ENCODE assay signal across 8 cellular contexts in the genomic region with DNA sequence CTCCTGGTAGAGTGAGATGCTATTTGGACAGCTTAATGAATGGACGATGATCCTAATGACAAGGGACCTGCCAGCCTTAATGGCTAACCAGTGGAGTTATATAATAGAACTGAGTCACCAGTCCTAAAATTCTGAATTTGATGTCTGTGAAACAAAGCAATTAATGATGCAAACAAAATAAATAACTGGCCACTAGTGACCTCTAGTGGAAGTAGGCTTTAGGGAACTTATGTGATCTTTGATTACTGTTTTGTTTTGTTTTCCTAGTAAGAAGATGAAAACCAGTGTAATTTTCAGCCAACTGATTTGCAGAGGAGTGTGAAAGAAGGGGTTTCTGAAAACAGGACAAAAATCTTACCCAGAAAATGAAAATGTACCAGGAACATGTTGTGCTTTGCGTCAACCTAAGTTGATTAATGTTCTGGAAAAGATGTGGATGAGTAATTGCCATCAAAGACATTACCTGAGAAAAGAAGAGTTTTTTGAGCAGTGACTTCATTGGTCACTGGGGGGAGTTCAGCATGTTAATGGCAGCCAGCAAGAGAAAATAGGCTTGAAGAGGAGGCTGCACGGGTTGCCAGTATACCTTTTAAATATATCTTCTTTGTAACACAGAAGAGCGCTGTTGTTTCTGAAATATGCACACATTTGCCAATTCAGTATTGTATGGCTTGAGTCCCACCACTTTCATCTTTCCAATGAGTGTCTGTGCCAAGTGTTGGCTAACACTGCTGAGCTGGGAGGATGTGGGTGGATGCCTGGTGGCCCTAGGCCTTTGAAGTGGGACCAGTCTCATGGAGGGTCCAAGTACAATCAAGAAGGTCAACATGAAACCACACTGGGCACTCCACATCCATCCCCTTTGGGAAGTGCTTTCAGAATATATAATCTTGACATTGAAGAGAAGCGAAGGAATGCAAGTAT. TPM values are rescaled to one million over a fixed set of nuclear protein-coding genes. Genes with fewer than 3 reads are reported as not detected.
DNase-seq lines count a peak whose midpoint lies in the region; ATAC-seq and TF ChIP-seq lines count a peak whose summit lies in the region.

No MANE protein-coding gene starts in this region.

- DNase-seq in NCI-H1417 treated with DMSO at 0.1 percent for 48 hours (lab: John Stamatoyannopoulos, UW) (peak; percentile 14), adrenal gland (no peak), inferior parietal cortex (ENCODE audit: extremely low spot score) (peak; percentile 84), upper lobe of right lung (no peak), GM19238 (ENCODE audit: insufficient read length, low spot score) (no peak)

- H3K9me3 ChIP-seq in adrenal gland (replicated peaks in 1 of 3) (no peaks in the 10 kb centered on the region), upper lobe of right lung (no peaks in the 10 kb centered on the region)

- TF ChIP-seq CTCF in GM12874 (IDR thresholded peaks at IDR 0.05; ENCODE audit: insufficient read depth, low read depth, low read length): peak; percentile 41; the same call in 1 of the 2 replicates
- peak; percentile 52 to 76 (median 72) for TF ChIP-seq CTCF in adrenal gland (IDR thresholded peaks at IDR 0.05)
- TF ChIP-seq CTCF in upper lobe of right lung (IDR thresholded peaks at IDR 0.05): peak; percentile 68

- H3K4me3 ChIP-seq in adrenal gland (no peak overlapping the region), upper lobe of right lung (no peak overlapping the region)

- no peak for TF ChIP-seq POLR2A in adrenal gland (IDR thresholded peaks at IDR 0.05)

- peak; percentile 62 for ATAC-seq in upper lobe of right lung
- ATAC-seq in GM19328 (IDR thresholded peaks at IDR 0.05; ENCODE audit: unreplicated experiment): no peak
- no peak for ATAC-seq in GM21367 (IDR thresholded peaks at IDR 0.05; ENCODE audit: unreplicated experiment)

- peaks cover 5 to 14% of the 10 kb centered on the region in 2 donors for H3K4me1 ChIP-seq in adrenal gland (replicated peaks in 1 of 2)
- H3K4me1 ChIP-seq in upper lobe of right lung: no peaks in the 10 kb centered on the region

- WGBS in adrenal gland, 4 donors: 64 to 73% (median 72%) methylated on average over 5 of the region's 5 CpGs

- intact Hi-C loops in adrenal gland (cut with DNase I): loop anchor here (2.0 to 10.0 kb wide), 2 partner anchors 289 to 291 kb away; no protein-coding TSS in a partner anchor
- intact Hi-C loops in upper lobe of right lung (cut with DNase I): no loop called here

- no peaks in the 10 kb centered on the region for H3K27me3 ChIP-seq in adrenal gland
- H3K27me3 ChIP-seq in upper lobe of right lung: no peaks in the 10 kb centered on the region

- peak overlapping the region in 2 of 5 donors; percentile 53 to 65 for H3K27ac ChIP-seq in adrenal gland
- H3K27ac ChIP-seq in upper lobe of right lung: no peak overlapping the region

- H3K36me3 ChIP-seq in adrenal gland (replicated peaks in 1 of 2): no peaks in the 10 kb centered on the region
- no peaks in the 10 kb centered on the region for H3K36me3 ChIP-seq in upper lobe of right lung

RNA-seq across cellular contexts. Expression of a gene that starts 9.3 kb away (rescaled TPM):
- 100 to 1,000 TPM in 2 of 8 donors, 10 to 100 TPM in 6; 21.4 to 124 (median 86.5) TPM for total RNA-seq in adrenal gland
- 10 to 100 TPM; 25.8 to 33.2 (median 27.4) TPM for polyA plus RNA-seq in adrenal gland
- total RNA-seq in upper lobe of right lung: 139 TPM

RNA-seq across cellular contexts. Expression of a gene that starts 57.2 kb away (rescaled TPM):
- total RNA-seq in adrenal gland (10 to 100 TPM in 2 of 8 donors, 1 to 10 TPM in 5, under 1 TPM in 1; 0.12 to 21.8 (median 3.8) TPM), upper lobe of right lung (7.2 TPM)
- 10 to 100 TPM in 1 of 3 donors, 1 to 10 TPM in 2; 1.1 to 10.9 (median 6.4) TPM for polyA plus RNA-seq in adrenal gland

Comparison
In these comparisons a context has a peak if more than half of its experiments do, and no peak if none do; other contexts are left out.
1. DNase-seq: peak in NCI-H1417 treated with DMSO at 0.1 percent for 48 hours (single experiment) and inferior parietal cortex (single experiment); none in adrenal gland (0 of 7), upper lobe of right lung (single experiment) and GM19238 (single experiment).
2. Peak in every context shown above with its lines, with median percentiles within 50 percentile points of each other: CTCF ChIP-seq.